In genomic region chr2:129904532-129905446, GRCh38 we compare ENCODE assay signal across 16 cellular contexts.
"Had no signal": no experiment of that assay in that cellular context is flagged by ENCODE, and none has a peak within 500 bp of the region (broad histone marks: within the 10 kb centered on the region; RNA-seq: fewer than 3 reads in every experiment).

No MANE protein-coding gene starts in this region.

- H3K4me3 ChIP-seq: adrenal gland, cardiac muscle cell, esophagus squamous epithelium, hepatocyte had no signal

- H3K36me3 Mint-ChIP-seq: activated naive CD4-positive, alpha-beta T cell treated with anti-CD3 and anti-CD28 coated beads, Interleukin-2, amount 50 U/mL, for 24 hours; naive B cell had no signal

- H3K4me1 Mint-ChIP-seq: activated naive CD4-positive, alpha-beta T cell treated with anti-CD3 and anti-CD28 coated beads, Interleukin-2, amount 50 U/mL, for 24 hours had no signal

- H3K27me3 ChIP-seq: adrenal gland, cardiac muscle cell, hepatocyte had no signal

- H3K27ac Mint-ChIP-seq: activated naive CD4-positive, alpha-beta T cell treated with anti-CD3 and anti-CD28 coated beads, Interleukin-2, amount 50 U/mL, for 24 hours had no signal

- H3K4me1 ChIP-seq: adrenal gland, esophagus squamous epithelium, parathyroid adenoma had no signal

- ATAC-seq: left lobe of liver had no signal

- H3K9ac ChIP-seq: parathyroid adenoma had no signal

- H3K27me3 Mint-ChIP-seq: activated naive CD4-positive, alpha-beta T cell treated with anti-CD3 and anti-CD28 coated beads, Interleukin-2, amount 50 U/mL, for 24 hours had no signal

- H2AFZ ChIP-seq: hepatocyte, parathyroid adenoma had no signal

- H3K36me3 ChIP-seq: adrenal gland, cardiac muscle cell, esophagus squamous epithelium had no signal

- H3K27ac ChIP-seq: adrenal gland, cardiac muscle cell, esophagus squamous epithelium, hepatocyte, parathyroid adenoma had no signal

- H3K9me3 Mint-ChIP-seq: activated naive CD4-positive, alpha-beta T cell treated with anti-CD3 and anti-CD28 coated beads, Interleukin-2, amount 50 U/mL, for 24 hours had no signal

- H3K9me3 ChIP-seq: adrenal gland, esophagus squamous epithelium had no signal

- H3K4me2 ChIP-seq: hepatocyte had no signal

- H3K4me3 Mint-ChIP-seq: activated naive CD4-positive, alpha-beta T cell treated with anti-CD3 and anti-CD28 coated beads, Interleukin-2, amount 50 U/mL, for 24 hours; naive B cell had no signal

- H3K79me2 ChIP-seq: hepatocyte, parathyroid adenoma had no signal

- FAIRE-seq: colon, keratinocyte had no signal

- DNase-seq: activated CD4-positive, alpha-beta T cell treated with anti-CD3 and anti-CD28 coated beads, Interleukin-2, amount 50 U/mL, for 1 hour; activated T-cell treated with anti-CD3 and anti-CD28 coated beads, Interleukin-2, amount 50 U/mL, for 1 hour; esophagus squamous epithelium; mammary epithelial cell; naive B cell; retina; stimulated activated CD4-positive, alpha-beta T cell treated with anti-CD3 and anti-CD28 coated beads, Interleukin-12 subunit alpha, Interleukin-12 subunit beta, amount 100 ng/mL, for 4 hours; stimulated activated CD4-positive, alpha-beta T cell treated with anti-CD3 and anti-CD28 coated beads, Interleukin-2, amount 100 ng/mL, for 24 hours had no signal
